8 cellular contexts compared by ENCODE assay signal in genomic region chr19:35846038-35846668, GRCh38. TPM values are rescaled to one million over a fixed set of nuclear protein-coding genes. Genes with fewer than 3 reads are reported as not detected.
DNase-seq lines count a peak whose midpoint lies in the region; ATAC-seq and TF ChIP-seq lines count a peak whose summit lies in the region.

No MANE protein-coding gene starts in this region.

- no peak for TF ChIP-seq CTCF in dorsolateral prefrontal cortex (IDR thresholded peaks at IDR 0.05 in 54 of 56, conservative IDR thresholded peaks at IDR 0.05 in 2 of 56; ENCODE audit: low read depth in 1 of 56, partially characterized antibody in 56 of 56)

- H3K27me3 ChIP-seq in dorsolateral prefrontal cortex (peaks cover 0 to 71% (median 35%) of the 10 kb centered on the region in 45 donors), neuronal stem cell (ENCODE audit: control insufficient read depth in 3 of 3, insufficient read depth in 3 of 3, low read depth in 1 of 3, low read length in 3 of 3) (peaks cover 21 to 95% (median 47%) of the 10 kb centered on the region in 3 experiments)

- no peak overlapping the region for H4K8ac ChIP-seq in neuronal stem cell (ENCODE audit: low read depth, low read length)

- H3K4me3 ChIP-seq in dorsolateral prefrontal cortex, result peak overlapping the region in 58 of 59 donors; percentile 11 to 67 (median 42)
- peak overlapping the region in 1 of 2 donors; percentile 31 for H3K4me3 ChIP-seq in neuronal stem cell (ENCODE audit: low read length in 2 of 2)

- peaks cover 4 to 7% of the 10 kb centered on the region in 2 donors for H3K4me1 ChIP-seq in neuronal stem cell (ENCODE audit: control insufficient read depth in 2 of 2, insufficient read depth in 1 of 2, low read depth in 1 of 2, low read length in 2 of 2)

- no peak overlapping the region for H3K4ac ChIP-seq in neuronal stem cell (ENCODE audit: low read length)

- ATAC-seq in GM19452 (IDR thresholded peaks at IDR 0.05; ENCODE audit: unreplicated experiment) (no peak), GM18873 (IDR thresholded peaks at IDR 0.05; ENCODE audit: low FRiP score, unreplicated experiment) (no peak)

- H3K27ac ChIP-seq in dorsolateral prefrontal cortex (no peak overlapping the region), neuronal stem cell (replicated peaks; ENCODE audit: low read length) (no peak overlapping the region)

- no peak overlapping the region for H2BK12ac ChIP-seq in neuronal stem cell (ENCODE audit: low read length)

- H3K23ac ChIP-seq in neuronal stem cell (ENCODE audit: low read depth, low read length, poor library complexity), result peak overlapping the region; percentile 96

- H3K9me3 ChIP-seq in neuronal stem cell (replicated peaks in 1 of 2; ENCODE audit: control insufficient read depth in 2 of 2, insufficient read depth in 1 of 2, low read depth in 1 of 2, low read length in 2 of 2), result no peaks in the 10 kb centered on the region

- peaks cover 2% of the 10 kb centered on the region for H3K79me1 ChIP-seq in neuronal stem cell (ENCODE audit: low read depth, low read length)

- no peak overlapping the region for H2BK5ac ChIP-seq in neuronal stem cell (ENCODE audit: low read length)

- H3K14ac ChIP-seq in neuronal stem cell (ENCODE audit: low read length), result peak overlapping the region; percentile 21

- no CpG with 5 or more reads among the region's 26 CpGs for WGBS in neuronal stem cell (ENCODE audit: extremely low coverage in 2 of 2, insufficient read length in 2 of 2, insufficient replicate concordance in 1 of 2), 2 donors

- H3K9ac ChIP-seq in neuronal stem cell (ENCODE audit: low read depth, low read length, poor library complexity), result no peak overlapping the region

- H2AFZ ChIP-seq in neuronal stem cell (ENCODE audit: low read length), result peak overlapping the region; percentile 45

- peak; percentile 57 for DNase-seq in DMS 273 (lab: John Stamatoyannopoulos, UW; ENCODE audit: unreplicated experiment)
- DNase-seq in DMS 273 treated with DMSO at 0.1 percent for 48 hours (lab: John Stamatoyannopoulos, UW), result no peak
- DNase-seq in NCI-H345 (lab: John Stamatoyannopoulos, UW), result peak; percentile 80
- DNase-seq in dorsolateral prefrontal cortex, result peak in 1 of 10 donors; percentile 7
- DNase-seq in neuronal stem cell (ENCODE audit: low spot score), result no peak
- DNase-seq in UCSD-AML1 (lab: John Stamatoyannopoulos, UW; ENCODE audit: unreplicated experiment), result no peak

- no peak overlapping the region for H4K91ac ChIP-seq in neuronal stem cell (ENCODE audit: low read depth, low read length, poor library complexity)

- H3K36me3 ChIP-seq in neuronal stem cell (replicated peaks in 1 of 2; ENCODE audit: control insufficient read depth in 2 of 2, insufficient read depth in 2 of 2, low read length in 2 of 2), result no peaks in the 10 kb centered on the region

- intact Hi-C loops in dorsolateral prefrontal cortex (cut with DNase I), result no loop called here

- no peak overlapping the region for H2BK120ac ChIP-seq in neuronal stem cell (ENCODE audit: low read depth, low read length)

- no peak overlapping the region for H2AK5ac ChIP-seq in neuronal stem cell (ENCODE audit: low read depth, low read length)

- H2BK15ac ChIP-seq in neuronal stem cell (ENCODE audit: low read length), result no peak overlapping the region

- peak overlapping the region; percentile 76 for H3K18ac ChIP-seq in neuronal stem cell (ENCODE audit: low read length)

- peak overlapping the region; percentile 11 for H3K4me2 ChIP-seq in neuronal stem cell (ENCODE audit: insufficient read depth, low read length, poor library complexity, severe bottlenecking)

RNA-seq across cellular contexts. Expression of gene NPHS1, which starts 6.2 kb away (rescaled TPM):
- total RNA-seq in dorsolateral prefrontal cortex, result 1 to 10 TPM in 72 of 120 experiments, under 1 TPM in 47, not detected in 1; 0.11 to 3.7 (median 1.2) TPM
- 0.74 TPM for polyA plus RNA-seq in neuronal stem cell (2013, experiment 1 of 2)
- polyA plus RNA-seq in neuronal stem cell (2013, experiment 2 of 2), result 0.58 TPM

RNA-seq across cellular contexts. Expression of gene KIRREL2, which starts 10.6 kb away (rescaled TPM):
- total RNA-seq in dorsolateral prefrontal cortex, result 1 to 10 TPM in 42 of 120 experiments, under 1 TPM in 77, not detected in 1; 0.21 to 2.0 (median 0.83) TPM
- 7.2 TPM for polyA plus RNA-seq in neuronal stem cell (2013, experiment 1 of 2)
- 7.3 TPM for polyA plus RNA-seq in neuronal stem cell (2013, experiment 2 of 2)

RNA-seq across cellular contexts. Expression of gene APLP1, which starts 22.2 kb away (rescaled TPM):
- 1,000 to 10,000 TPM in 76 of 120 experiments, 100 to 1,000 TPM in 44; 448 to 2,969 (median 1,100) TPM for total RNA-seq in dorsolateral prefrontal cortex
- polyA plus RNA-seq in neuronal stem cell (2013, experiment 1 of 2), result 299 TPM
- 297 TPM for polyA plus RNA-seq in neuronal stem cell (2013, experiment 2 of 2)

RNA-seq across cellular contexts. Expression of gene PRODH2, which starts 33.5 kb away (rescaled TPM):
- 1 to 10 TPM in 2 of 120 experiments, under 1 TPM in 6, not detected in 112; 0.25 to 1.1 (median 0.85) TPM for total RNA-seq in dorsolateral prefrontal cortex
- not detected for polyA plus RNA-seq in neuronal stem cell (2013, experiment 1 of 2)
- not detected for polyA plus RNA-seq in neuronal stem cell (2013, experiment 2 of 2)

RNA-seq across cellular contexts. Expression of gene NFKBID, which starts 54.2 kb away (rescaled TPM):
- 10 to 100 TPM in 58 of 120 experiments, 1 to 10 TPM in 62; 4.0 to 22.7 (median 9.9) TPM for total RNA-seq in dorsolateral prefrontal cortex
- 4.8 TPM for polyA plus RNA-seq in neuronal stem cell (2013, experiment 1 of 2)
- polyA plus RNA-seq in neuronal stem cell (2013, experiment 2 of 2), result 4.7 TPM

Comparison
In these comparisons a context has a peak if more than half of its experiments do, and no peak if none do; other contexts are left out.
1. DNase-seq: peak in DMS 273 (single experiment) and NCI-H345 (single experiment); none in DMS 273 treated with DMSO at 0.1 percent for 48 hours (single experiment), neuronal stem cell (single experiment) and UCSD-AML1 (single experiment).